ENCODE assay signal across 10 cellular contexts in genomic region chr17:80474231-80474932, GRCh38. TPM values are rescaled to one million over a fixed set of nuclear protein-coding genes. Genes with fewer than 3 reads are reported as not detected.
DNase-seq lines count a peak whose midpoint lies in the region; ATAC-seq, FAIRE-seq and TF ChIP-seq lines count a peak whose summit lies in the region.
"Had no signal": no experiment of that assay in that cellular context is flagged by ENCODE, and none has a peak within 500 bp of the region (broad histone marks: within the 10 kb centered on the region; RNA-seq: fewer than 3 reads in every experiment).

No MANE protein-coding gene starts in this region.

- no peaks in the 10 kb centered on the region for H3K79me1 ChIP-seq in H1 (ENCODE audit: low read depth, low read length)

- CTCF ChIA-PET in CD4-positive, alpha-beta T cell (lab: Charles Lee): no interaction called here
- CTCF ChIA-PET in HEK293 (lab: Yijun Ruan, JAX) (interaction anchor here (0.6 to 4.6 kb wide), 9 partner anchors 22 to 628 kb away, joined by 3 to 28 read pairs (median 3); partner anchors contain the start of gene RPTOR), H1 (lab: Charles Lee; ENCODE audit: partially characterized antibody) (interaction anchor here (0.6 to 4.5 kb wide), 11 partner anchors 10 to 424 kb away, joined by 3 to 22 read pairs (median 4); no protein-coding TSS in a partner anchor)

- 21% methylated on average over 16 of the region's 16 CpGs; no CpG with 5 or more reads in 1 of the 2 experiments for WGBS in H1 (ENCODE audit: extremely low coverage in 1 of 2, insufficient coverage in 1 of 2, insufficient read length in 1 of 2, insufficient replicate concordance in 2 of 2, low coverage in 1 of 2, low lambda C conversion rate in 2 of 2, missing lambda C conversion rate in 1 of 2), 2 experiments

- H3K4me1 ChIP-seq in HEK293 (ENCODE audit: control insufficient read depth, insufficient read depth, low read length): peaks cover 7% of the 10 kb centered on the region
- peaks cover 0 to 26% (median 11%) of the 10 kb centered on the region in 4 experiments; a peak in 5 of 7 replicates for H3K4me1 ChIP-seq in H1 (replicated peaks in 1 of 4; ENCODE audit: control insufficient read depth in 3 of 4, insufficient read depth in 4 of 4, low read length in 3 of 4)

- POLR2A ChIA-PET in CD4-positive, alpha-beta T cell (lab: Charles Lee): interaction anchor here (2.2 kb wide), 1 partner anchor 20 kb away, joined by 15 read pairs; no protein-coding TSS in a partner anchor
- POLR2A ChIA-PET in HEK293 (lab: Yijun Ruan, JAX): interaction anchor here (0.7 to 10.4 kb wide), 3 partner anchors 10 to 71 kb away, joined by 4 to 110 read pairs (median 22); partner anchors contain the start of gene RPTOR
- POLR2A ChIA-PET in H1 (lab: Charles Lee; ENCODE audit: partially characterized antibody): interaction anchor here (1.7 to 2.8 kb wide), 3 partner anchors 10 to 21 kb away, joined by 8 to 18 read pairs (median 12); no protein-coding TSS in a partner anchor

- peaks cover 15% of the 10 kb centered on the region for H3K4me1 Mint-ChIP-seq in CD4-positive, alpha-beta T cell (ENCODE audit: low read depth)

- no peak overlapping the region for H4K5ac ChIP-seq in H1 (ENCODE audit: insufficient read length, low read depth, low read length)

- 0 out of 4 replicates have a peak, but pooled peaks of 1 of the 2 experiments have one; percentile 12 for TF ChIP-seq RAD21 in H1 (IDR thresholded peaks at IDR 0.05 in 1 of 2, conservative IDR thresholded peaks at IDR 0.05 in 1 of 2; ENCODE audit: low read depth in 2 of 2, low read length in 2 of 2)

- no peak overlapping the region for H3K9ac ChIP-seq in H1 (replicated peaks in 1 of 4; ENCODE audit: extremely low read depth in 1 of 4, low read depth in 3 of 4, low read length in 3 of 4)

- H3K4me3 ChIP-seq in HEK293 (ENCODE audit: low read depth, low read length): peak overlapping the region; percentile 49
- peak overlapping the region in 1 of 4 experiments; percentile 60; a peak in 4 of 8 replicates for H3K4me3 ChIP-seq in H1 (ENCODE audit: extremely low read depth in 1 of 4, insufficient read depth in 2 of 4, low read depth in 3 of 4, low read length in 4 of 4)
- H3K4me3 ChIP-seq: pancreas, SJSA1 had no signal

- intact Hi-C loops in CD4-positive, alpha-beta T cell (cut with DNase I, micrococcal nuclease): loop anchor here in 1 of 2 experiments (2.0 kb wide), 1 partner anchor 420 kb away; no protein-coding TSS in a partner anchor
- intact Hi-C loops in Right ventricle myocardium inferior (cut with DNase I): no loop called here

- peaks cover 0 to 47% of the 10 kb centered on the region in 2 experiments; a peak in 2 of 3 replicates for H3K36me3 ChIP-seq in HEK293 (ENCODE audit: control insufficient read depth in 2 of 2, insufficient read depth in 1 of 2, low read length in 2 of 2)
- H3K36me3 ChIP-seq in H1 (ENCODE audit: control insufficient read depth in 2 of 4, insufficient read depth in 4 of 4, low read length in 3 of 4): peaks cover 0 to 7% (median 0%) of the 10 kb centered on the region in 4 experiments; a peak in 1 of 8 replicates
- H3K36me3 ChIP-seq: pancreas, SJSA1 had no signal

- TF ChIP-seq CTCF in CD4-positive, alpha-beta T cell (IDR thresholded peaks at IDR 0.05): peak; percentile 16
- TF ChIP-seq CTCF in HEK293 (tag by site-specific recombination; IDR thresholded peaks at IDR 0.05) (peak; percentile 73; the same call in 1 of the 2 replicates), H1 (IDR thresholded peaks at IDR 0.05; ENCODE audit: control extremely low read depth in 1 of 3, insufficient read depth in 1 of 3, low read depth in 1 of 3, low read length in 3 of 3) (peak in 1 of 3 experiments; percentile 18; a peak in 1 of 4 replicates)

- no peak overlapping the region for H3K27ac Mint-ChIP-seq in CD4-positive, alpha-beta T cell

- H3K14ac ChIP-seq in H1 (ENCODE audit: insufficient read length): no peak overlapping the region

- no peak for TF ChIP-seq EP300 in H1 (IDR thresholded peaks at IDR 0.05; ENCODE audit: borderline replicate concordance in 1 of 2, low read depth in 2 of 2, low read length in 2 of 2)

- no peak overlapping the region for H3K4ac ChIP-seq in H1 (replicated peaks; ENCODE audit: insufficient read length, low read depth, low read length)

- H4K91ac ChIP-seq in H1 (replicated peaks; ENCODE audit: insufficient read length, low read length): no peak overlapping the region

- H3K18ac ChIP-seq in H1 (ENCODE audit: extremely low read depth, low read length): no peak overlapping the region; the same call in 1 of the 2 replicates

- no peaks in the 10 kb centered on the region for H3K79me2 ChIP-seq in H1 (ENCODE audit: control insufficient read depth in 1 of 2, insufficient read depth in 2 of 2, low read length in 2 of 2)

- H2BK15ac ChIP-seq in H1 (ENCODE audit: low read length): no peak overlapping the region

- peak overlapping the region; percentile 80 to 91 for H3K4me2 ChIP-seq in H1 (ENCODE audit: insufficient read depth in 1 of 2, low read depth in 2 of 2, low read length in 2 of 2)

- no peak overlapping the region for H2BK5ac ChIP-seq in H1 (ENCODE audit: low read depth, low read length)

- no peak overlapping the region for H3K56ac ChIP-seq in H1 (replicated peaks; ENCODE audit: insufficient read length, low read depth, low read length)

- H2BK12ac ChIP-seq in H1 (ENCODE audit: low read depth, low read length): 0 out of 2 replicates have a peak overlapping the region, but pooled peaks have one; percentile 27

- H3K23ac ChIP-seq in H1 (ENCODE audit: insufficient read length): no peak overlapping the region

- H2AFZ ChIP-seq in H1 (ENCODE audit: low read length): no peak overlapping the region

- H4K20me1 ChIP-seq in H1 (replicated peaks in 1 of 2; ENCODE audit: control insufficient read depth in 1 of 2, insufficient read depth in 2 of 2, low read length in 2 of 2): peaks cover 3 to 22% of the 10 kb centered on the region in 2 experiments

- peaks cover 69% of the 10 kb centered on the region for H3K27me3 ChIP-seq in CD4-positive, alpha-beta T cell (ENCODE audit: control insufficient read depth, insufficient read depth, low read length)
- peaks cover 64 to 86% (median 80%) of the 10 kb centered on the region in 4 experiments for H3K27me3 ChIP-seq in H1 (replicated peaks in 1 of 4; ENCODE audit: control insufficient read depth in 3 of 4, extremely low read depth in 1 of 4, insufficient read depth in 3 of 4, low read length in 3 of 4)

- no peak overlapping the region for H2BK20ac ChIP-seq in H1 (ENCODE audit: low read length)

- no peaks in the 10 kb centered on the region for H3K9me3 Mint-ChIP-seq in CD4-positive, alpha-beta T cell

- no peak overlapping the region for H2BK120ac ChIP-seq in H1 (replicated peaks; ENCODE audit: low read depth, low read length)

- H3K27ac ChIP-seq in CD4-positive, alpha-beta T cell (ENCODE audit: low read depth, low read length): no peak overlapping the region
- H3K27ac ChIP-seq in HEK293 (ENCODE audit: extremely low read depth, low read depth, low read length) (peak overlapping the region; percentile 86; the same call in 1 of the 2 replicates), H1 (ENCODE audit: low read depth, low read length) (no peak overlapping the region)
- H3K27ac ChIP-seq: pancreas, SJSA1 had no signal

- H2AK5ac ChIP-seq in H1 (ENCODE audit: low read depth, low read length): no peak overlapping the region

- H3K4me3 Mint-ChIP-seq in CD4-positive, alpha-beta T cell: peak overlapping the region; percentile 86

- no peak for TF ChIP-seq POLR2A in H1 (IDR thresholded peaks at IDR 0.05; ENCODE audit: control extremely low read depth in 1 of 2, low read depth in 2 of 2, low read length in 2 of 2)

- H3K36me3 Mint-ChIP-seq in CD4-positive, alpha-beta T cell (ENCODE audit: low read depth): no peaks in the 10 kb centered on the region

- FAIRE-seq in H1 (lab: Jason Lieb, UNC): no peak
- FAIRE-seq: pancreas had no signal

- peak; percentile 31 for ATAC-seq in CD4-positive, alpha-beta T cell (ENCODE audit: poor library complexity)
- ATAC-seq in Right ventricle myocardium inferior: no peak
- no peak for ATAC-seq in HG02763 (IDR thresholded peaks at IDR 0.05; ENCODE audit: unreplicated experiment)

- H3K9me3 ChIP-seq in CD4-positive, alpha-beta T cell (ENCODE audit: control insufficient read depth, low read length): no peaks in the 10 kb centered on the region
- H3K9me3 ChIP-seq in HEK293 (ENCODE audit: control insufficient read depth, insufficient read depth, low read depth, low read length) (no peaks in the 10 kb centered on the region), H1 (ENCODE audit: insufficient read depth in 2 of 2, low read depth in 1 of 2, low read length in 1 of 2) (no peaks in the 10 kb centered on the region)
- H3K9me3 ChIP-seq: pancreas had no signal

- peaks cover 15% of the 10 kb centered on the region; the same call in 1 of the 2 replicates for H3K23me2 ChIP-seq in H1 (ENCODE audit: low read depth, low read length)

- no peak overlapping the region for H4K8ac ChIP-seq in H1 (ENCODE audit: extremely low read depth, insufficient read depth, low read length)

- peaks cover 54% of the 10 kb centered on the region for H3K27me3 Mint-ChIP-seq in CD4-positive, alpha-beta T cell

- DNase-seq in CD4-positive, alpha-beta T cell: peak in 1 of 10 experiments; percentile 9
- DNase-seq in SK-N-DZ (ENCODE audit: low spot score): peak; percentile 79
- no peak for DNase-seq in H1 (ENCODE audit: low read depth in 1 of 2, low spot score in 2 of 2)
- DNase-seq in renal cortical epithelial cell (ENCODE audit: low read depth): peak; percentile 12
- DNase-seq in Right ventricle myocardium inferior (ENCODE audit: missing footprints): no peak
- no peak for DNase-seq in activated effector memory CD4-positive, alpha-beta T cell treated with anti-CD3 and anti-CD28 coated beads, Interleukin-2, amount 50 U/mL, for 16 hours

RNA-seq across cellular contexts. Expression of gene NPTX1, which starts 2.0 kb away (rescaled TPM):
- under 1 TPM; 0.25 to 0.58 TPM for total RNA-seq in CD4-positive, alpha-beta T cell
- polyA plus RNA-seq in SK-N-DZ (2014; cell fraction: cytosol; rRNA removed): 0.77 and 0.99 TPM in 2 replicates
- 1.5 and 2.0 TPM in 2 replicates for polyA plus RNA-seq in SK-N-DZ (2014; cell fraction: nucleus; rRNA removed)
- total RNA-seq in H1 (2021; fragmentation: NEBNext Ultra II Directional; extraction: Animal tissue kit (Norgen Biotek cat#: 25700)): 12.0 and 14.8 TPM in 2 replicates
- polyA plus RNA-seq in H1 (2011; rRNA removed): 17.9 and 35.0 TPM in 2 replicates
- polyA plus RNA-seq in H1 (2011; cell fraction: cytosol; rRNA removed): 23.1 TPM
- 54.8 TPM for polyA plus RNA-seq in H1 (2011; cell fraction: nucleus; rRNA removed)
- 10.6 to 21.0 TPM (median 15.1 TPM) in 4 replicates for polyA plus RNA-seq in H1 (2012, experiment 1 of 2)
- polyA plus RNA-seq in H1 (2012, experiment 2 of 2): 7.3 TPM
- polyA plus RNA-seq in H1 (2013, experiment 1 of 2): 3.9 TPM
- polyA plus RNA-seq in H1 (2013, experiment 2 of 2): 3.1 TPM
- polyA minus RNA-seq in H1 (2011; rRNA and poly(A)+ RNA removed): 12.1 and 20.6 TPM in 2 replicates
- polyA minus RNA-seq in H1 (2011; cell fraction: cytosol; rRNA and poly(A)+ RNA removed): 21.1 TPM
- 22.5 TPM for polyA minus RNA-seq in H1 (2011; cell fraction: nucleus; rRNA and poly(A)+ RNA removed)
- total RNA-seq in renal cortical epithelial cell: 0.17 TPM in 1 of 2 replicates, not detected in the other
- not detected for total RNA-seq in Right ventricle myocardium inferior

RNA-seq across cellular contexts. Expression of gene ENDOV, which starts 59.4 kb away (rescaled TPM):
- total RNA-seq in CD4-positive, alpha-beta T cell: 10 to 100 TPM; 10.1 to 12.0 TPM
- 14.7 and 15.9 TPM in 2 replicates for polyA plus RNA-seq in SK-N-DZ (2014; cell fraction: cytosol; rRNA removed)
- polyA plus RNA-seq in SK-N-DZ (2014; cell fraction: nucleus; rRNA removed): 13.5 and 24.7 TPM in 2 replicates
- 10.5 and 10.6 TPM in 2 replicates for total RNA-seq in H1 (2021; fragmentation: NEBNext Ultra II Directional; extraction: Animal tissue kit (Norgen Biotek cat#: 25700))
- polyA plus RNA-seq in H1 (2011; rRNA removed): 13.3 and 19.4 TPM in 2 replicates
- polyA plus RNA-seq in H1 (2011; cell fraction: cytosol; rRNA removed): 17.2 TPM
- 39.0 TPM for polyA plus RNA-seq in H1 (2011; cell fraction: nucleus; rRNA removed)
- 12.9 to 17.5 TPM (median 15.4 TPM) in 4 replicates for polyA plus RNA-seq in H1 (2012, experiment 1 of 2)
- 12.5 TPM for polyA plus RNA-seq in H1 (2012, experiment 2 of 2)
- polyA plus RNA-seq in H1 (2013, experiment 1 of 2): 10.3 TPM
- 8.8 TPM for polyA plus RNA-seq in H1 (2013, experiment 2 of 2)
- 9.3 and 10.1 TPM in 2 replicates for polyA minus RNA-seq in H1 (2011; rRNA and poly(A)+ RNA removed)
- 9.8 TPM for polyA minus RNA-seq in H1 (2011; cell fraction: cytosol; rRNA and poly(A)+ RNA removed)
- 13.9 TPM for polyA minus RNA-seq in H1 (2011; cell fraction: nucleus; rRNA and poly(A)+ RNA removed)
- total RNA-seq in renal cortical epithelial cell: 15.5 and 19.2 TPM in 2 replicates
- 10.7 TPM for total RNA-seq in Right ventricle myocardium inferior

Comparison
In these comparisons a context has a peak if more than half of its experiments do, and no peak if none do; other contexts are left out.
1. DNase-seq: peak in SK-N-DZ (single experiment) and renal cortical epithelial cell (single experiment); none in H1 (0 of 2), Right ventricle myocardium inferior (single experiment) and activated effector memory CD4-positive, alpha-beta T cell treated with anti-CD3 and anti-CD28 coated beads, Interleukin-2, amount 50 U/mL, for 16 hours (single experiment).